ENCODE assay signal across 3 cellular contexts in the genomic region with DNA sequence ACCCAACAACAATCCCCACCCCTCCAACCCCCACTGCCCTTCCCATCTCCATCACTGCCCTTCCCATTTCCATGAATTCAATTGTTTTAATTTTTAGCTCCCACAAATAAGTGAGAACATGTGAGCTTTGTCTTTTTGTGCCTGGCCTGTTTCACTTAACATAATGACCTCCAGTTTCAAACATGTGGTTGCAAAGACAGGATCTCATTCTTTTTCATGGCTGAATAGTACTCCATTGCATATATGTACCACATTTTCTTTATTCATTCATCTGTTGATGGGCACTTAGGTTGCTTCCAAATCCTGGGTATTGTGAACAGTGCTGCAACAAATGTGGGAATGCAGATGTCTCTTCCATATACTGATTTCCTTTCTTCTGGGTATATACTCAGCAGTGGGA.
TF ChIP-seq lines count a peak whose summit lies in the region.

No MANE protein-coding gene starts in this region.

TF ChIP-seq in SK-N-SH treated with all-trans-retinoic acid at 6 μM for 48 hours, 23 proteins besides CTCF, POLR2A, EP300 and RAD21:
- TF ChIP-seq ZNF70 (CRISPR knock-in tag; IDR thresholded peaks at IDR 0.05) (no peak), ISL1 (CRISPR knock-in tag; IDR thresholded peaks at IDR 0.05) (no peak), ZNF8 (CRISPR knock-in tag; IDR thresholded peaks at IDR 0.05) (peak; percentile 95)
TF ChIP-seq in SK-N-SH treated with all-trans-retinoic acid at 6 μM for 48 hours: peak in this region for 1.

TF ChIP-seq in SK-N-SH, 30 proteins besides CTCF, POLR2A, EP300 and RAD21:
- no peak for TF ChIP-seq SMC3 (IDR thresholded peaks at IDR 0.05; ENCODE audit: low read depth, low read length)
- no peak for TF ChIP-seq GABPA (IDR thresholded peaks at IDR 0.05; ENCODE audit: low read depth)
- TF ChIP-seq RXRA (IDR thresholded peaks at IDR 0.05; ENCODE audit: borderline replicate concordance, low read depth) = no peak
- TF ChIP-seq, protein P1, sequence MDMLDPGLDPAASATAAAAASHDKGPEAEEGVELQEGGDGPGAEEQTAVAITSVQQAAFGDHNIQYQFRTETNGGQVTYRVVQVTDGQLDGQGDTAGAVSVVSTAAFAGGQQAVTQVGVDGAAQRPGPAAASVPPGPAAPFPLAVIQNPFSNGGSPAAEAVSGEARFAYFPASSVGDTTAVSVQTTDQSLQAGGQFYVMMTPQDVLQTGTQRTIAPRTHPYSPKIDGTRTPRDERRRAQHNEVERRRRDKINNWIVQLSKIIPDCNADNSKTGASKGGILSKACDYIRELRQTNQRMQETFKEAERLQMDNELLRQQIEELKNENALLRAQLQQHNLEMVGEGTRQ (IDR thresholded peaks at IDR 0.05; ENCODE audit: borderline replicate concordance, low read depth, low read length) = no peak
- TF ChIP-seq TCF12 (IDR thresholded peaks at IDR 0.05) = no peak
- no peak for TF ChIP-seq RFX5 (IDR thresholded peaks at IDR 0.05; ENCODE audit: low read length)
- TF ChIP-seq NRF1 (IDR thresholded peaks at IDR 0.05; ENCODE audit: low read depth, low read length) = no peak
- TF ChIP-seq TEAD4 (IDR thresholded peaks at IDR 0.05; ENCODE audit: borderline replicate concordance, insufficient read depth) = no peak
- TF ChIP-seq, protein P2, sequence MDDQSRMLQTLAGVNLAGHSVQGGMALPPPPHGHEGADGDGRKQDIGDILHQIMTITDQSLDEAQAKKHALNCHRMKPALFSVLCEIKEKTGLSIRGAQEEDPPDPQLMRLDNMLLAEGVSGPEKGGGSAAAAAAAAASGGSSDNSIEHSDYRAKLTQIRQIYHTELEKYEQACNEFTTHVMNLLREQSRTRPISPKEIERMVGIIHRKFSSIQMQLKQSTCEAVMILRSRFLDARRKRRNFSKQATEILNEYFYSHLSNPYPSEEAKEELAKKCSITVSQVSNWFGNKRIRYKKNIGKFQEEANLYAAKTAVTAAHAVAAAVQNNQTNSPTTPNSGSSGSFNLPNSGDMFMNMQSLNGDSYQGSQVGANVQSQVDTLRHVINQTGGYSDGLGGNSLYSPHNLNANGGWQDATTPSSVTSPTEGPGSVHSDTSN (IDR thresholded peaks at IDR 0.05) = no peak
- TF ChIP-seq, protein P3, sequence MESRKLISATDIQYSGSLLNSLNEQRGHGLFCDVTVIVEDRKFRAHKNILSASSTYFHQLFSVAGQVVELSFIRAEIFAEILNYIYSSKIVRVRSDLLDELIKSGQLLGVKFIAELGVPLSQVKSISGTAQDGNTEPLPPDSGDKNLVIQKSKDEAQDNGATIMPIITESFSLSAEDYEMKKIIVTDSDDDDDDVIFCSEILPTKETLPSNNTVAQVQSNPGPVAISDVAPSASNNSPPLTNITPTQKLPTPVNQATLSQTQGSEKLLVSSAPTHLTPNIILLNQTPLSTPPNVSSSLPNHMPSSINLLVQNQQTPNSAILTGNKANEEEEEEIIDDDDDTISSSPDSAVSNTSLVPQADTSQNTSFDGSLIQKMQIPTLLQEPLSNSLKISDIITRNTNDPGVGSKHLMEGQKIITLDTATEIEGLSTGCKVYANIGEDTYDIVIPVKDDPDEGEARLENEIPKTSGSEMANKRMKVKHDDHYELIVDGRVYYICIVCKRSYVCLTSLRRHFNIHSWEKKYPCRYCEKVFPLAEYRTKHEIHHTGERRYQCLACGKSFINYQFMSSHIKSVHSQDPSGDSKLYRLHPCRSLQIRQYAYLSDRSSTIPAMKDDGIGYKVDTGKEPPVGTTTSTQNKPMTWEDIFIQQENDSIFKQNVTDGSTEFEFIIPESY (IDR thresholded peaks at IDR 0.05; ENCODE audit: borderline replicate concordance, low read depth) = no peak
- TF ChIP-seq POLR2AphosphoS5 (IDR thresholded peaks at IDR 0.05; ENCODE audit: low read depth, low read length) = no peak
- no peak for TF ChIP-seq FOXJ3 (CRISPR knock-in tag; IDR thresholded peaks at IDR 0.05)
TF ChIP-seq in SK-N-SH: peak in this region for 0.

TF ChIP-seq in K562, 482 proteins besides CTCF, POLR2A, EP300 and RAD21:
- peak; percentile 80 for TF ChIP-seq RBM25 (IDR thresholded peaks at IDR 0.05; ENCODE audit: low read depth, low read length, severe bottlenecking)
- no peak for TF ChIP-seq TCF7 (IDR thresholded peaks at IDR 0.05; ENCODE audit: borderline replicate concordance)
- TF ChIP-seq ZNF146 (CRISPR knock-in tag; IDR thresholded peaks at IDR 0.05; ENCODE audit: unreplicated experiment) = peak; percentile 94
